19 cellular contexts compared by ENCODE assay signal in the genomic region with DNA sequence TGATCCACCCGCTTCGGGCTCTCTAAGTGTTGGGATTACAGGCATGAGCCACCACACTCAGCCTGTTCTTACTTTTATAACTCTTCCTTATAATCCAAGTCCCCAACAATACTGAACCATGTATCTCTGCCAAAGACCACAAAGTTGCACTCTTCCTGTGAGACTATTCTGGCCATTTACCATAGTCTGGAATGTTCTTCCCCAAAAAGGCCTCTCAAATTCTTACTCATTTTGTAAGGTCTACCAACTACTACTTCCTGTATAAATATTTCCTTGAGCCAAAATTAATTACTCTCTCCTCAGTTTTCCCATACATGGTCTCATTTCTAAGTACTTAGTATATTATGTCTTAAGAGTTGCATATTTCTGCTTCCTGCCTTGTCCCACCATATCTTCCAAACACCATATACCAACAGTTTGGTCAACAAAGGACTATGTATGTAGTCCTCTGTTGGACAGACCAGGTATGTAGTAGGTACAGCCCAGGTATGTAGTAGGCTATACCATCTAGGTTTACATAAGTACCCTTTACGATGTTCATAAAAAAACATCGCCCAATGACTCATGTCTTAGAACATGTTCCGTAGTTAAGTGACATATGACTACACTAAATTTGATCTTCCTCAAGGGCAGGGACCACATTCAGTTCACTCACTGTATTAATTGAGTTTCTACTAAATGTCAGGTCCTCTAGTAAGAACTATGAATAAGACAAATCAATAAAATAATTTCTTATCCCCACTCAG. TPM values are rescaled to one million over a fixed set of nuclear protein-coding genes. Genes with fewer than 3 reads are reported as not detected.
DNase-seq lines count a peak whose midpoint lies in the region; ATAC-seq lines count a peak whose summit lies in the region.
"Had no signal": no experiment of that assay in that cellular context is flagged by ENCODE, and none has a peak within 500 bp of the region (broad histone marks: within the 10 kb centered on the region; RNA-seq: fewer than 3 reads in every experiment).

No MANE protein-coding gene starts in this region.

- no peaks in the 10 kb centered on the region for H3K9me3 ChIP-seq in CD4-positive, CD25-positive, alpha-beta regulatory T cell (ENCODE audit: control insufficient read depth in 2 of 2, low read length in 2 of 2)
- H3K9me3 ChIP-seq in GM23248 (ENCODE audit: low read depth): no peaks in the 10 kb centered on the region
- H3K9me3 ChIP-seq: ovary had no signal

- H3K36me3 Mint-ChIP-seq in CD4-positive, CD25-positive, alpha-beta regulatory T cell: peaks cover 17% of the 10 kb centered on the region
- H3K36me3 Mint-ChIP-seq in activated naive CD8-positive, alpha-beta T cell treated with anti-CD3 and anti-CD28 coated beads, Interleukin-2, amount 50 U/mL, for 24 hours (ENCODE audit: low read depth): peaks cover 34% of the 10 kb centered on the region
- H3K36me3 Mint-ChIP-seq in natural killer cell treated with Interleukin-12 subunit alpha and Interleukin-12 subunit beta and Interleukin-15 and Interleukin-18, amount 100 ng/mL, for 72 hours: peaks cover 5% of the 10 kb centered on the region

- H3K79me2 ChIP-seq in GM23248 (ENCODE audit: insufficient read depth): peaks cover 100% of the 10 kb centered on the region

- H3K36me3 ChIP-seq in CD4-positive, CD25-positive, alpha-beta regulatory T cell (ENCODE audit: control insufficient read depth, insufficient read depth, low read length): peaks cover 12% of the 10 kb centered on the region
- no peaks in the 10 kb centered on the region; the same call in 1 of the 2 replicates for H3K36me3 ChIP-seq in GM23248 (ENCODE audit: low read depth)
- H3K36me3 ChIP-seq: ovary had no signal

- no peak overlapping the region for H3K9ac ChIP-seq in GM23248

- no peaks in the 10 kb centered on the region for H3K9me2 ChIP-seq in GM23248 (ENCODE audit: insufficient read depth)

- H3K4me2 ChIP-seq in GM23248 (ENCODE audit: unreplicated experiment): no peak overlapping the region

- peak overlapping the region; percentile 94 to 98 (median 96) for H3K27ac Mint-ChIP-seq in CD4-positive, CD25-positive, alpha-beta regulatory T cell
- H3K27ac Mint-ChIP-seq in activated naive CD8-positive, alpha-beta T cell treated with anti-CD3 and anti-CD28 coated beads, Interleukin-2, amount 50 U/mL, for 24 hours: peak overlapping the region; percentile 76
- H3K27ac Mint-ChIP-seq in natural killer cell treated with Interleukin-12 subunit alpha and Interleukin-12 subunit beta and Interleukin-15 and Interleukin-18, amount 100 ng/mL, for 72 hours: peak overlapping the region; percentile 53 to 62
- H3K27ac Mint-ChIP-seq: H9 had no signal

- peak overlapping the region; percentile 86 for H3K27ac ChIP-seq in CD4-positive, CD25-positive, alpha-beta regulatory T cell (ENCODE audit: insufficient read depth, low read length, poor library complexity, severe bottlenecking)
- no peak overlapping the region for H3K27ac ChIP-seq in GM23248
- H3K27ac ChIP-seq: ovary had no signal

- peak overlapping the region; percentile 16 to 74 (median 50) for H3K4me3 Mint-ChIP-seq in CD4-positive, CD25-positive, alpha-beta regulatory T cell
- no peak overlapping the region for H3K4me3 Mint-ChIP-seq in activated naive CD8-positive, alpha-beta T cell treated with anti-CD3 and anti-CD28 coated beads, Interleukin-2, amount 50 U/mL, for 24 hours
- peak overlapping the region; percentile 2 for H3K4me3 Mint-ChIP-seq in natural killer cell treated with Interleukin-12 subunit alpha and Interleukin-12 subunit beta and Interleukin-15 and Interleukin-18, amount 100 ng/mL, for 72 hours
- H3K4me3 Mint-ChIP-seq: H9 had no signal

- in situ Hi-C loops in GM23248 (cut with MboI): no loop called here

- WGBS in GM23248 (ENCODE audit: low coverage in 1 of 2, low lambda C conversion rate in 2 of 2, missing lambda C conversion rate in 2 of 2), 2 experiments: 94 to 98% methylated on average over 5 of the region's 5 CpGs

- peak in 1 of 3 donors; percentile 59 for DNase-seq in CD4-positive, CD25-positive, alpha-beta regulatory T cell
- peak; percentile 20 for DNase-seq in GM23248
- no peak for DNase-seq in activated naive CD8-positive, alpha-beta T cell treated with anti-CD3 and anti-CD28 coated beads, Interleukin-2, amount 50 U/mL, for 24 hours
- DNase-seq in natural killer cell treated with Interleukin-12 subunit alpha and Interleukin-12 subunit beta and Interleukin-15 and Interleukin-18, amount 100 ng/mL, for 72 hours (ENCODE audit: low spot score): no peak
- DNase-seq in NAMALWA (ENCODE audit: low spot score): no peak
- DNase-seq in midbrain (lab: John Stamatoyannopoulos, UW): no peak
- no peak for DNase-seq in NCI-H345 (lab: John Stamatoyannopoulos, UW)
- DNase-seq: activated CD4-positive, alpha-beta T cell treated with anti-CD3 and anti-CD28 coated beads, Interleukin-2, amount 50 U/mL, for 4 hours; activated gamma-delta T cell treated with Interleukin-2 at 50 U/mL for 16 hours; C1 segment of cervical spinal cord; caudate nucleus; foreskin melanocyte; H9; KBM-7; mesenchymal stem cell; NCI-H146; ovary; SHP77; stimulated activated CD4-positive, alpha-beta T cell treated with anti-CD3 and anti-CD28 coated beads, Interleukin-4, amount 100 ng/mL, for 4 hours had no signal

- peaks cover 24% of the 10 kb centered on the region for H3F3A ChIP-seq in GM23248 (ENCODE audit: insufficient read depth)

- no peaks in the 10 kb centered on the region for H3K27me3 ChIP-seq in CD4-positive, CD25-positive, alpha-beta regulatory T cell (ENCODE audit: control insufficient read depth, insufficient read depth, low read length)
- H3K27me3 ChIP-seq in GM23248 (replicated peaks; ENCODE audit: insufficient read depth): no peaks in the 10 kb centered on the region
- H3K27me3 ChIP-seq: ovary had no signal

- H3K4me1 ChIP-seq in CD4-positive, CD25-positive, alpha-beta regulatory T cell (ENCODE audit: control insufficient read depth, insufficient read depth, low read length, poor library complexity, severe bottlenecking): peaks cover 81% of the 10 kb centered on the region
- H3K4me1 ChIP-seq in GM23248 (ENCODE audit: insufficient read depth): peaks cover 15% of the 10 kb centered on the region

- no peak overlapping the region for H2AFZ ChIP-seq in GM23248

- H3K4me1 Mint-ChIP-seq in CD4-positive, CD25-positive, alpha-beta regulatory T cell: peaks cover 49 to 89% (median 62%) of the 10 kb centered on the region in 4 donors
- peaks cover 65% of the 10 kb centered on the region for H3K4me1 Mint-ChIP-seq in activated naive CD8-positive, alpha-beta T cell treated with anti-CD3 and anti-CD28 coated beads, Interleukin-2, amount 50 U/mL, for 24 hours
- H3K4me1 Mint-ChIP-seq in natural killer cell treated with Interleukin-12 subunit alpha and Interleukin-12 subunit beta and Interleukin-15 and Interleukin-18, amount 100 ng/mL, for 72 hours (ENCODE audit: low read depth in 2 of 2): peaks cover 41 to 52% of the 10 kb centered on the region in 2 donors

- H4K20me1 ChIP-seq in GM23248 (ENCODE audit: insufficient read depth): no peaks in the 10 kb centered on the region; the same call in 1 of the 2 replicates

- H3K4me3 ChIP-seq in CD4-positive, CD25-positive, alpha-beta regulatory T cell (ENCODE audit: low read depth, low read length): peak overlapping the region; percentile 68
- H3K4me3 ChIP-seq in GM23248: no peak overlapping the region
- H3K4me3 ChIP-seq: ovary had no signal

- peaks cover 0 to 5% (median 0%) of the 10 kb centered on the region in 7 donors for H3K9me3 Mint-ChIP-seq in CD4-positive, CD25-positive, alpha-beta regulatory T cell
- peaks cover 7% of the 10 kb centered on the region for H3K9me3 Mint-ChIP-seq in activated naive CD8-positive, alpha-beta T cell treated with anti-CD3 and anti-CD28 coated beads, Interleukin-2, amount 50 U/mL, for 24 hours
- no peaks in the 10 kb centered on the region for H3K9me3 Mint-ChIP-seq in natural killer cell treated with Interleukin-12 subunit alpha and Interleukin-12 subunit beta and Interleukin-15 and Interleukin-18, amount 100 ng/mL, for 72 hours
- H3K9me3 Mint-ChIP-seq: H9 had no signal

- peak; percentile 43 to 44 for ATAC-seq in CD4-positive, CD25-positive, alpha-beta regulatory T cell (ENCODE audit: low read depth in 2 of 2)
- ATAC-seq in activated naive CD8-positive, alpha-beta T cell treated with anti-CD3 and anti-CD28 coated beads, Interleukin-2, amount 50 U/mL, for 24 hours: peak; percentile 88
- ATAC-seq in natural killer cell treated with Interleukin-12 subunit alpha and Interleukin-12 subunit beta and Interleukin-15 and Interleukin-18, amount 100 ng/mL, for 72 hours: no peak

- H3K27me3 Mint-ChIP-seq in CD4-positive, CD25-positive, alpha-beta regulatory T cell: no peaks in the 10 kb centered on the region
- no peaks in the 10 kb centered on the region for H3K27me3 Mint-ChIP-seq in activated naive CD8-positive, alpha-beta T cell treated with anti-CD3 and anti-CD28 coated beads, Interleukin-2, amount 50 U/mL, for 24 hours
- no peaks in the 10 kb centered on the region for H3K27me3 Mint-ChIP-seq in natural killer cell treated with Interleukin-12 subunit alpha and Interleukin-12 subunit beta and Interleukin-15 and Interleukin-18, amount 100 ng/mL, for 72 hours

RNA-seq across cellular contexts. Expression of gene RANBP9, which starts 22.0 kb away (rescaled TPM):
- 85.5 TPM for total RNA-seq in CD4-positive, CD25-positive, alpha-beta regulatory T cell
- 10 to 100 TPM in 2 of 4 donors, 1 to 10 TPM in 2; 5.6 to 11.1 (median 8.8) TPM for polyA plus RNA-seq in CD4-positive, CD25-positive, alpha-beta regulatory T cell
- total RNA-seq in GM23248 (2014; rRNA removed; shearing (Covaris generic)): 28.3 and 29.8 TPM in 2 replicates
- 8.0 and 8.8 TPM in 2 replicates for polyA plus RNA-seq in GM23248 (2016; fragmentation: Nextera tagmentation; extraction: Ambion mirVana)
- total RNA-seq in natural killer cell treated with Interleukin-12 subunit alpha and Interleukin-12 subunit beta and Interleukin-15 and Interleukin-18, amount 100 ng/mL, for 72 hours: 10 to 100 TPM; 49.2 to 61.1 TPM

Comparison
In these comparisons a context has a peak if more than half of its experiments do, and no peak if none do; other contexts are left out.
1. ATAC-seq: peak in CD4-positive, CD25-positive, alpha-beta regulatory T cell (2 of 2) and activated naive CD8-positive, alpha-beta T cell treated with anti-CD3 and anti-CD28 coated beads, Interleukin-2, amount 50 U/mL, for 24 hours (single experiment); none in natural killer cell treated with Interleukin-12 subunit alpha and Interleukin-12 subunit beta and Interleukin-15 and Interleukin-18, amount 100 ng/mL, for 72 hours (0 of 2).
2. Peak in every context shown above with its lines, with median percentiles within 50 percentile points of each other: H3K27ac Mint-ChIP-seq.